ENCODE assay signal across 16 cellular contexts in genomic region chr4:38178666-38178995, GRCh38.
"Had no signal": no experiment of that assay in that cellular context is flagged by ENCODE, and none has a peak within 500 bp of the region (broad histone marks: within the 10 kb centered on the region; RNA-seq: fewer than 3 reads in every experiment).

No MANE protein-coding gene starts in this region.

- H3K4me3 Mint-ChIP-seq: activated naive CD8-positive, alpha-beta T cell treated with anti-CD3 and anti-CD28 coated beads, Interleukin-2, amount 50 U/mL, for 24 hours; dendritic cell treated with granulocyte-macrophage colony-stimulating factor and Interleukin-4, amounts not matched to agents 40 ng/mL and 50 ng/mL, for 4 days had no signal

- DNase-seq: activated CD4-positive, alpha-beta T cell treated with anti-CD3 and anti-CD28 coated beads, Interleukin-2, amount 10 ng/mL, durations not matched to agents 7 days and 5 days; activated CD4-positive, CD25-positive, alpha-beta regulatory T cell; activated CD8-positive, alpha-beta memory T cell treated with anti-CD3 and anti-CD28 coated beads, Interleukin-2, amount 50 U/mL, for 48 hours; activated naive CD4-positive, alpha-beta T cell; activated naive CD8-positive, alpha-beta T cell treated with anti-CD3 and anti-CD28 coated beads, Interleukin-2, amount 50 U/mL, for 24 hours; effector memory CD8-positive, alpha-beta T cell; head of caudate nucleus; sigmoid colon; spleen had no signal

- H3K9ac ChIP-seq: parathyroid adenoma had no signal

- H3K27me3 ChIP-seq: ascending aorta, sigmoid colon, spleen had no signal

- H3K27ac ChIP-seq: ascending aorta, epithelial cell of prostate, neutrophil, parathyroid adenoma, sigmoid colon, thoracic aorta had no signal

- H2AFZ ChIP-seq: parathyroid adenoma had no signal

- H3K27me3 Mint-ChIP-seq: effector memory CD8-positive, alpha-beta T cell had no signal

- H3K4me3 ChIP-seq: ascending aorta, sigmoid colon, spleen, thoracic aorta had no signal

- H3K36me3 ChIP-seq: ascending aorta, neutrophil, sigmoid colon, spleen, thoracic aorta had no signal

- H3K9me3 ChIP-seq: ascending aorta, neutrophil, sigmoid colon, spleen, thoracic aorta had no signal

- H3K27ac Mint-ChIP-seq: T-helper 2 cell treated with Interferon-gamma antibody and Interleukin-4, amounts not matched to agents 5 μg/mL and 100 μg/mL, for 36 hours had no signal

- H3K79me2 ChIP-seq: parathyroid adenoma had no signal

- H3K9me3 Mint-ChIP-seq: activated CD4-positive, alpha-beta T cell treated with anti-CD3 and anti-CD28 coated beads, Interleukin-2, amount 10 ng/mL, durations not matched to agents 7 days and 5 days; activated naive CD8-positive, alpha-beta T cell treated with anti-CD3 and anti-CD28 coated beads, Interleukin-2, amount 50 U/mL, for 24 hours; dendritic cell treated with granulocyte-macrophage colony-stimulating factor and Interleukin-4, amounts not matched to agents 40 ng/mL and 50 ng/mL, for 4 days; effector memory CD8-positive, alpha-beta T cell; T-helper 2 cell treated with Interferon-gamma antibody and Interleukin-4, amounts not matched to agents 5 μg/mL and 100 μg/mL, for 36 hours had no signal

- ATAC-seq: activated naive CD8-positive, alpha-beta T cell treated with anti-CD3 and anti-CD28 coated beads, Interleukin-2, amount 50 U/mL, for 24 hours; effector memory CD8-positive, alpha-beta T cell had no signal
